25 cellular contexts compared by ENCODE assay signal in the genomic region with DNA sequence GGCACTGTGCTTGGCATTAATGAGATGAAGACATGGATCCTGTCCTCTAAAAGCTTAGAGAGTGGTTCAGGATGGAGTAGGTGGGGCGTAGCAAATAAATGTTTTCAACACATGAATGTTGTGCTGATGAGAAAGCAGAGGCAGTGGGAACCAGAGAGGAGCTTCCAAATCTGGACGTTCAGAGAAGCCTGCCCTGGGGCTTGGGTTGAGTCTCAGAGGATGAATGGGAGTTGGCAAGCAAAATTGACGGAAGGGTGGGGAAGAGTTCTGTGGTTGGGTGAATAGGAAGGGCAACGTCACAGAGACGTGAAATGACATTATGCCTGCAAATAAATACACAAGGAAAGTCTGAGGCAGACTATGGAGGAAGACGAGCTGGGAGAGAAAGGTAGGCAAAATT. TPM values are rescaled to one million over a fixed set of nuclear protein-coding genes. Genes with fewer than 3 reads are reported as not detected.
DNase-seq lines count a peak whose midpoint lies in the region; ATAC-seq, FAIRE-seq and TF ChIP-seq lines count a peak whose summit lies in the region.
"Had no signal": no experiment of that assay in that cellular context is flagged by ENCODE, and none has a peak within 500 bp of the region (broad histone marks: within the 10 kb centered on the region; RNA-seq: fewer than 3 reads in every experiment).

No MANE protein-coding gene starts in this region.

- TF ChIP-seq POLR2A in H1 (IDR thresholded peaks at IDR 0.05; ENCODE audit: control extremely low read depth in 1 of 2, low read depth in 2 of 2, low read length in 2 of 2) (no peak), spleen (IDR thresholded peaks at IDR 0.05) (no peak)

- H3K4me1 ChIP-seq in H1 (replicated peaks in 1 of 4; ENCODE audit: control insufficient read depth in 3 of 4, insufficient read depth in 4 of 4, low read length in 3 of 4) (no peaks in the 10 kb centered on the region), left ventricle myocardium inferior (peaks cover 41% of the 10 kb centered on the region), spleen (peaks cover 0 to 53% (median 21%) of the 10 kb centered on the region in 6 donors)
- H3K4me1 ChIP-seq: A549, BE2C, HAP-1, SJCRH30 had no signal

- no peak overlapping the region for H4K91ac ChIP-seq in H1 (replicated peaks; ENCODE audit: insufficient read length, low read length)

- H3K36me3 ChIP-seq in H1 (ENCODE audit: control insufficient read depth in 2 of 4, insufficient read depth in 4 of 4, low read length in 3 of 4) (no peaks in the 10 kb centered on the region), left ventricle myocardium inferior (no peaks in the 10 kb centered on the region), spleen (no peaks in the 10 kb centered on the region)
- H3K36me3 ChIP-seq: BE2C, HAP-1, SJCRH30 had no signal

- H3K23me2 ChIP-seq in H1 (ENCODE audit: low read depth, low read length), result no peaks in the 10 kb centered on the region

- H3K9me3 ChIP-seq in H1 (ENCODE audit: insufficient read depth in 2 of 2, low read depth in 1 of 2, low read length in 1 of 2) (no peaks in the 10 kb centered on the region), left ventricle myocardium inferior (replicated peaks) (no peaks in the 10 kb centered on the region), spleen (no peaks in the 10 kb centered on the region)
- H3K9me3 ChIP-seq: A549, BE2C, HAP-1, SJCRH30 had no signal

- DNase-seq in RPMI7951 (ENCODE audit: low read depth) (peak; percentile 81), H1 (ENCODE audit: low read depth in 1 of 2, low spot score in 2 of 2) (no peak), left ventricle myocardium inferior (peak; percentile 18), spleen (no peak), SK-N-DZ (ENCODE audit: low spot score) (no peak)
- no peak for DNase-seq in stimulated activated CD4-positive, alpha-beta T cell treated with anti-CD3 and anti-CD28 coated beads, Interleukin-2, amount 100 ng/mL, for 24 hours
- DNase-seq: BE2C; DMS53; EL; GF-D8; MM.1S; NCI-H1048; NCI-H1417 treated with DMSO at 0.1 percent for 48 hours; NCI-H187 treated with DMSO at 0.1 percent for 48 hours; NCI-H524; NCI-H774; NK-92 treated with Interleukin-12 subunit alpha and Interleukin-12 subunit beta, amount 100 ng/mL, for 24 hours; SJCRH30 had no signal

- H3K18ac ChIP-seq in H1 (ENCODE audit: extremely low read depth, low read length), result no peak overlapping the region

- 88% methylated on average over 6 of the region's 6 CpGs; no CpG with 5 or more reads in 1 of the 2 experiments for WGBS in H1 (ENCODE audit: extremely low coverage in 1 of 2, insufficient coverage in 1 of 2, insufficient read length in 1 of 2, insufficient replicate concordance in 2 of 2, low coverage in 1 of 2, low lambda C conversion rate in 2 of 2, missing lambda C conversion rate in 1 of 2), 2 experiments
- 69 to 91% (median 83%) methylated on average over 6 of the region's 6 CpGs for WGBS in spleen, 5 donors

- H3K79me2 ChIP-seq in H1 (ENCODE audit: control insufficient read depth in 1 of 2, insufficient read depth in 2 of 2, low read length in 2 of 2), result no peaks in the 10 kb centered on the region

- no peak for TF ChIP-seq RAD21 in H1 (IDR thresholded peaks at IDR 0.05 in 1 of 2, conservative IDR thresholded peaks at IDR 0.05 in 1 of 2; ENCODE audit: low read depth in 2 of 2, low read length in 2 of 2)

- no peaks in the 10 kb centered on the region for H4K20me1 ChIP-seq in H1 (replicated peaks in 1 of 2; ENCODE audit: control insufficient read depth in 1 of 2, insufficient read depth in 2 of 2, low read length in 2 of 2)

- H3K79me1 ChIP-seq in H1 (ENCODE audit: low read depth, low read length), result no peaks in the 10 kb centered on the region

- no peak overlapping the region for H3K4me2 ChIP-seq in H1 (ENCODE audit: insufficient read depth in 1 of 2, low read depth in 2 of 2, low read length in 2 of 2)
- H3K4me2 ChIP-seq: A549 had no signal

- peak overlapping the region; percentile 18; the same call in 1 of the 2 replicates for H2BK15ac ChIP-seq in H1 (ENCODE audit: low read length)

- no peak overlapping the region for H3K4ac ChIP-seq in H1 (replicated peaks; ENCODE audit: insufficient read length, low read depth, low read length)

- H3K4me3 ChIP-seq in H1 (ENCODE audit: extremely low read depth in 1 of 4, insufficient read depth in 2 of 4, low read depth in 3 of 4, low read length in 4 of 4), result no peak overlapping the region
- H3K4me3 ChIP-seq in left ventricle myocardium inferior, result peak overlapping the region; percentile 28
- no peak overlapping the region for H3K4me3 ChIP-seq in spleen
- H3K4me3 ChIP-seq: A549, HAP-1, K562, SJCRH30 had no signal

- H2BK12ac ChIP-seq in H1 (ENCODE audit: low read depth, low read length), result no peak overlapping the region

- no peak overlapping the region for H2BK20ac ChIP-seq in H1 (ENCODE audit: low read length)

- H3K9ac ChIP-seq in H1 (replicated peaks in 1 of 4; ENCODE audit: extremely low read depth in 1 of 4, low read depth in 3 of 4, low read length in 3 of 4), result no peak overlapping the region

- TF ChIP-seq EP300 in H1 (IDR thresholded peaks at IDR 0.05; ENCODE audit: borderline replicate concordance in 1 of 2, low read depth in 2 of 2, low read length in 2 of 2), result no peak

- no peak overlapping the region for H4K5ac ChIP-seq in H1 (ENCODE audit: insufficient read length, low read depth, low read length)

- no peak for TF ChIP-seq CTCF in H1 (IDR thresholded peaks at IDR 0.05; ENCODE audit: control extremely low read depth in 1 of 3, insufficient read depth in 1 of 3, low read depth in 1 of 3, low read length in 3 of 3)
- no peak for TF ChIP-seq CTCF in left ventricle myocardium inferior (IDR thresholded peaks at IDR 0.05; ENCODE audit: borderline replicate concordance)
- TF ChIP-seq CTCF in spleen (IDR thresholded peaks at IDR 0.05 in 8 of 11, conservative IDR thresholded peaks at IDR 0.05 in 3 of 11), result no peak

- H2BK5ac ChIP-seq in H1 (ENCODE audit: low read depth, low read length), result no peak overlapping the region

- H2BK120ac ChIP-seq in H1 (replicated peaks; ENCODE audit: low read depth, low read length), result no peak overlapping the region

- no peak overlapping the region for H3K27ac ChIP-seq in H1 (ENCODE audit: low read depth, low read length)
- peak overlapping the region; percentile 91 for H3K27ac ChIP-seq in left ventricle myocardium inferior (replicated peaks)
- H3K27ac ChIP-seq in spleen, result peak overlapping the region in 6 of 8 donors; percentile 35 to 69 (median 58)
- H3K27ac ChIP-seq: A549, HL-60, SJCRH30 had no signal

- H2AK5ac ChIP-seq in H1 (ENCODE audit: low read depth, low read length), result no peak overlapping the region

- intact Hi-C loops in left ventricle myocardium inferior (cut with micrococcal nuclease), result no loop called here
- intact Hi-C loops in spleen (cut with DNase I; ENCODE audit: low total_unique reads), result no loop called here

- H3K27me3 ChIP-seq in H1 (replicated peaks in 1 of 4; ENCODE audit: control insufficient read depth in 3 of 4, extremely low read depth in 1 of 4, insufficient read depth in 3 of 4, low read length in 3 of 4), result no peaks in the 10 kb centered on the region
- H3K27me3 ChIP-seq in left ventricle myocardium inferior (ENCODE audit: low read depth), result no peaks in the 10 kb centered on the region
- H3K27me3 ChIP-seq in spleen (replicated peaks in 1 of 7), result no peaks in the 10 kb centered on the region
- H3K27me3 ChIP-seq: BE2C, SJCRH30 had no signal

- H2AFZ ChIP-seq in H1 (ENCODE audit: low read length), result peak overlapping the region; percentile 33; the same call in 1 of the 2 replicates

- no peak for FAIRE-seq in H1 (lab: Jason Lieb, UNC)
- FAIRE-seq: A549, D721Med, HepG2, K562 had no signal

- H4K8ac ChIP-seq in H1 (ENCODE audit: extremely low read depth, insufficient read depth, low read length), result no peak overlapping the region

- H3K56ac ChIP-seq in H1 (replicated peaks; ENCODE audit: insufficient read length, low read depth, low read length), result no peak overlapping the region

- POLR2A ChIA-PET in H1 (lab: Charles Lee; ENCODE audit: partially characterized antibody), result no interaction called here

- no peak overlapping the region for H3K14ac ChIP-seq in H1 (ENCODE audit: insufficient read length)

- H3K23ac ChIP-seq in H1 (ENCODE audit: insufficient read length), result no peak overlapping the region

- no peak for ATAC-seq in GM19397 (IDR thresholded peaks at IDR 0.05; ENCODE audit: unreplicated experiment)
- ATAC-seq: A549, HepG2, K562 had no signal

- CTCF ChIA-PET in H1 (lab: Charles Lee; ENCODE audit: partially characterized antibody), result interaction anchor here (1.0 kb wide), 1 partner anchor 25 kb away, joined by 3 read pairs; a partner anchor contains a TSS

TF ChIP-seq in H1, 55 proteins besides CTCF, POLR2A, EP300 and RAD21:
- no peak for TF ChIP-seq CHD1 (IDR thresholded peaks at IDR 0.05; ENCODE audit: low read depth, low read length)
- TF ChIP-seq TAF1 (IDR thresholded peaks at IDR 0.05; ENCODE audit: low read depth, low read length), result no peak
- no peak for TF ChIP-seq YY1 (IDR thresholded peaks at IDR 0.05; ENCODE audit: low read depth, low read length)
- TF ChIP-seq EZH2 (IDR thresholded peaks at IDR 0.05; ENCODE audit: low read depth, low read length, severe bottlenecking), result no peak
- no peak for TF ChIP-seq SIRT6 (IDR thresholded peaks at IDR 0.05; ENCODE audit: low read length)
- no peak for TF ChIP-seq SIX5 (IDR thresholded peaks at IDR 0.05; ENCODE audit: low read depth, low read length)
- TF ChIP-seq RBBP5 (IDR thresholded peaks at IDR 0.05; ENCODE audit: borderline replicate concordance, low read depth, low read length), result no peak

RNA-seq across cellular contexts. Expression of a gene that starts 25.1 kb away (rescaled TPM):
- 93.7 and 118 TPM in 2 replicates for total RNA-seq in RPMI7951 (2014; rRNA removed; shearing (Covaris generic))
- total RNA-seq in H1 (2021; fragmentation: NEBNext Ultra II Directional; extraction: Animal tissue kit (Norgen Biotek cat#: 25700)), result 18.4 and 18.6 TPM in 2 replicates
- polyA plus RNA-seq in H1 (2011; rRNA removed) (11.0 and 14.5 TPM in 2 replicates), spleen (10 to 100 TPM; 12.3 to 46.1 (median 26.5) TPM)
- 12.9 TPM for polyA plus RNA-seq in H1 (2011; cell fraction: cytosol; rRNA removed)
- polyA plus RNA-seq in H1 (2011; cell fraction: nucleus; rRNA removed), result 18.0 TPM
- polyA plus RNA-seq in H1 (2012, experiment 1 of 2), result 10.9 to 13.4 TPM (median 11.5 TPM) in 4 replicates
- 3.7 TPM for polyA plus RNA-seq in H1 (2012, experiment 2 of 2)
- 10.5 TPM for polyA plus RNA-seq in H1 (2013, experiment 1 of 2)
- polyA plus RNA-seq in H1 (2013, experiment 2 of 2), result 11.0 TPM
- 19.2 and 24.3 TPM in 2 replicates for polyA minus RNA-seq in H1 (2011; rRNA and poly(A)+ RNA removed)
- polyA minus RNA-seq in H1 (2011; cell fraction: cytosol; rRNA and poly(A)+ RNA removed), result 12.1 TPM
- polyA minus RNA-seq in H1 (2011; cell fraction: nucleus; rRNA and poly(A)+ RNA removed), result 39.6 TPM
- total RNA-seq in left ventricle myocardium inferior (25.8 TPM), spleen (10 to 100 TPM; 41.1 to 80.1 (median 53.3) TPM)
- 0.10 and 0.14 TPM in 2 replicates for polyA plus RNA-seq in SK-N-DZ (2014; cell fraction: cytosol; rRNA removed)
- polyA plus RNA-seq in SK-N-DZ (2014; cell fraction: nucleus; rRNA removed), result 0.25 TPM in 1 of 2 replicates, not detected in the other

Comparison
In these comparisons a context has a peak if more than half of its experiments do, and no peak if none do; other contexts are left out.
1. DNase-seq: peak in RPMI7951 (single experiment) and left ventricle myocardium inferior (single experiment); none in H1 (0 of 2), spleen (single experiment), SK-N-DZ (single experiment) and stimulated activated CD4-positive, alpha-beta T cell treated with anti-CD3 and anti-CD28 coated beads, Interleukin-2, amount 100 ng/mL, for 24 hours (0 of 2).